16 cellular contexts compared by ENCODE assay signal in the genomic region with DNA sequence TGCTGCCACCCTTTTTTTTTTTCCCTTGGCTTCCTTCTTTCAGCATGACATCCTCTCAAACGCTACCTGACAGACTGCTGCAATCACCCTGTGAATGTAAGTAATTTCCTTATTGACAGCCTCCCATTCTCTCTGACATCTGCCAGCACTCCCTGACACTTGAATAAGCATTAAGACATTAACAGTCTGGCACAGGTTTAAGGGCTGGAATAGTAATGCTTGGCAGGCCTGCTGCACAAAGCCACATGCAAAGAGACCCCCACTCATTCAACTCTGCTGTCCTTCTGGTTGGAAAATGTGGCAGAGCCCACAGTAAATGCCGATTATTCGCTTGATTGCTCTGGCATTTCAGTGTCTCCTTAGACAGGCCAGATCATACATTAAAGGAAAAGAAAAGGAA. TPM values are rescaled to one million over a fixed set of nuclear protein-coding genes. Genes with fewer than 3 reads are reported as not detected.
DNase-seq lines count a peak whose midpoint lies in the region; ATAC-seq, FAIRE-seq and TF ChIP-seq lines count a peak whose summit lies in the region.
"Had no signal": no experiment of that assay in that cellular context is flagged by ENCODE, and none has a peak within 500 bp of the region (broad histone marks: within the 10 kb centered on the region; RNA-seq: fewer than 3 reads in every experiment).

No MANE protein-coding gene starts in this region.

- no peaks in the 10 kb centered on the region for H3K36me3 ChIP-seq in mucosa of descending colon (ENCODE audit: low read depth)
- H3K36me3 ChIP-seq: ascending aorta, right atrium auricular region had no signal

- intact Hi-C loops in mucosa of descending colon (cut with DNase I, micrococcal nuclease): no loop called here

- FAIRE-seq in RCC 7860 (lab: Jason Lieb, UNC): peak; percentile 36
- FAIRE-seq: HTR-8/SVneo had no signal

- TF ChIP-seq CTCF in mucosa of descending colon (IDR thresholded peaks at IDR 0.05): no peak

- no peaks in the 10 kb centered on the region for H3K9me3 ChIP-seq in mucosa of descending colon
- H3K9me3 ChIP-seq: ascending aorta, right atrium auricular region had no signal

- ATAC-seq in mucosa of descending colon (peak; percentile 89), GM21529 (IDR thresholded peaks at IDR 0.05; ENCODE audit: unreplicated experiment) (no peak), HG03342 (IDR thresholded peaks at IDR 0.05; ENCODE audit: unreplicated experiment) (no peak)
- ATAC-seq: activated T-helper 17 cell treated with anti-CD3 and anti-CD28 coated beads, Interleukin-2, amount 50 U/mL, for 72 hours had no signal

- no peaks in the 10 kb centered on the region for H3K4me1 ChIP-seq in mucosa of descending colon (ENCODE audit: low read depth)
- H3K4me1 ChIP-seq: ascending aorta had no signal

- peak; percentile 84 for DNase-seq in DMS 273 (lab: John Stamatoyannopoulos, UW; ENCODE audit: unreplicated experiment)
- peak; percentile 29 for DNase-seq in NCI-H146 (lab: John Stamatoyannopoulos, UW)
- no peak for DNase-seq in RCC 7860 (ENCODE audit: low spot score)
- DNase-seq in mucosa of descending colon: peak in 1 of 3 donors; percentile 35
- DNase-seq in activated T-cell treated with anti-CD3 and anti-CD28 coated beads, Interleukin-2, amount 50 U/mL, for 48 hours: no peak
- DNase-seq in NAMALWA (ENCODE audit: low spot score): no peak
- DNase-seq: activated CD4-positive, alpha-beta T cell treated with anti-CD3 and anti-CD28 coated beads, Interleukin-2, amount 10 ng/mL, durations not matched to agents 7 days and 5 days; dorsolateral prefrontal cortex; T-helper 2 cell had no signal

- H3K4me3 ChIP-seq in mucosa of descending colon: no peak overlapping the region
- H3K4me3 ChIP-seq: ascending aorta, dorsolateral prefrontal cortex, right atrium auricular region had no signal

RNA-seq across cellular contexts. Expression of gene RASGEF1B, which starts 28.1 kb away (rescaled TPM):
- 10 to 100 TPM; 13.6 to 20.5 (median 15.4) TPM for total RNA-seq in mucosa of descending colon
- total RNA-seq: RPMI7951 had no signal

Comparison
In these comparisons a context has a peak if more than half of its experiments do, and no peak if none do; other contexts are left out.
1. DNase-seq: peak in DMS 273 (single experiment) and NCI-H146 (single experiment); none in RCC 7860 (single experiment), activated T-cell treated with anti-CD3 and anti-CD28 coated beads, Interleukin-2, amount 50 U/mL, for 48 hours (0 of 2) and NAMALWA (single experiment).